ENCODE assay signal across 37 cellular contexts in the genomic region with DNA sequence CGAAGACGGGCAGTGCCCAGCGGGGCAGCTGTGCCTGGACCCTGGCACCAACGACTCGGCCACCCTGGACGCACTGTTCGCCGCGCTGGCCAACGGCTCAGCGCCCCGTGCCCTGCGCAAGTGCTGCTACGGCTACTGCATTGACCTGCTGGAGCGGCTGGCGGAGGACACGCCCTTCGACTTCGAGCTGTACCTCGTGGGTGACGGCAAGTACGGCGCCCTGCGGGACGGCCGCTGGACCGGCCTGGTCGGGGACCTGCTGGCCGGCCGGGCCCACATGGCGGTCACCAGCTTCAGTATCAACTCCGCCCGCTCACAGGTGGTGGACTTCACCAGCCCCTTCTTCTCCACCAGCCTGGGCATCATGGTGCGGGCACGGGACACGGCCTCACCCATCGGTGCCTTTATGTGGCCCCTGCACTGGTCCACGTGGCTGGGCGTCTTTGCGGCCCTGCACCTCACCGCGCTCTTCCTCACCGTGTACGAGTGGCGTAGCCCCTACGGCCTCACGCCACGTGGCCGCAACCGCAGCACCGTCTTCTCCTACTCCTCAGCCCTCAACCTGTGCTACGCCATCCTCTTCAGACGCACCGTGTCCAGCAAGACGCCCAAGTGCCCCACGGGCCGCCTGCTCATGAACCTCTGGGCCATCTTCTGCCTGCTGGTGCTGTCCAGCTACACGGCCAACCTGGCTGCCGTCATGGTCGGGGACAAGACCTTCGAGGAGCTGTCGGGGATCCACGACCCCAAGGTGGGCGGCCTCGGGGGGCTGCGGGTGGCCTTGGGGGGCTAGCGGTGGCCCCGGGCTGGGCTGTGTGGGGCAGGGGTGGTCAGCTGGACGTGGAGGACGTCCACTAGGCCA. TPM values are rescaled to one million over a fixed set of nuclear protein-coding genes. Genes with fewer than 3 reads are reported as not detected.
DNase-seq lines count a peak whose midpoint lies in the region; ATAC-seq, FAIRE-seq and TF ChIP-seq lines count a peak whose summit lies in the region.
"Had no signal": no experiment of that assay in that cellular context is flagged by ENCODE, and none has a peak within 500 bp of the region (broad histone marks: within the 10 kb centered on the region; RNA-seq: fewer than 3 reads in every experiment).

No MANE protein-coding gene starts in this region.

- WGBS in HepG2 (ENCODE audit: low lambda C conversion rate), result 73% methylated on average over 42 of the region's 70 CpGs
- WGBS in right lobe of liver (ENCODE audit: insufficient coverage, low coverage, low lambda C conversion rate, missing lambda C conversion rate), result 100% methylated on average over 1 of the region's 70 CpGs
- WGBS in endodermal cell (ENCODE audit: insufficient coverage in 1 of 2, insufficient read length in 1 of 2), 2 experiments, result 91 to 93% methylated on average over 33 to 70 of the region's 70 CpGs

- H3K27me3 Mint-ChIP-seq in endodermal cell (ENCODE audit: insufficient read depth), result peaks cover 17% of the 10 kb centered on the region

- intact Hi-C loops in HepG2 (cut with micrococcal nuclease; ENCODE audit: unreplicated experiment), result no loop called here
- intact Hi-C loops in right lobe of liver (cut with DNase I), result no loop called here

- DNase-seq in HepG2 (ENCODE audit: low spot score) (no peak), right lobe of liver (no peak), endodermal cell (no peak), Kasumi-1 (lab: John Stamatoyannopoulos, UW) (no peak)
- DNase-seq: activated CD4-positive, alpha-beta T cell treated with anti-CD3 and anti-CD28 coated beads, Interleukin-2, amount 50 U/mL, for 4 hours; activated CD4-positive, CD25-positive, alpha-beta regulatory T cell; activated effector memory CD4-positive, alpha-beta T cell treated with Interleukin-2 at 50 U/mL for 16 hours; anterior cingulate cortex; DMS153; lower lobe of right lung; MV-4-11; naive thymus-derived CD4-positive, alpha-beta T cell; NCI-H1436; NCI-H2081; NCI-H226; NCI-H526 treated with DMSO at 0.1 percent for 48 hours; nucleus accumbens; Right ventricle myocardium superior; stimulated activated CD4-positive, alpha-beta T cell treated with anti-CD3 and anti-CD28 coated beads, Interleukin-4, amount 100 ng/mL, for 24 hours; T-helper 17 cell; tibial artery had no signal

- H2AFZ ChIP-seq in HepG2 (ENCODE audit: low read length), result no peak overlapping the region
- H2AFZ ChIP-seq: hepatocyte had no signal

- no peak for TF ChIP-seq RAD21 in HepG2 (CRISPR knock-in tag; IDR thresholded peaks at IDR 0.05)

- no peaks in the 10 kb centered on the region for H3K9me3 ChIP-seq in HepG2 (ENCODE audit: low read length)
- no peaks in the 10 kb centered on the region for H3K9me3 ChIP-seq in right lobe of liver
- no peaks in the 10 kb centered on the region for H3K9me3 ChIP-seq in endodermal cell (ENCODE audit: control insufficient read depth, low read length)
- H3K9me3 ChIP-seq: BLaER1, breast epithelium, lower lobe of right lung, prostate gland, tibial artery had no signal

- H3K36me3 ChIP-seq in HepG2 (replicated peaks in 1 of 2; ENCODE audit: control insufficient read depth in 1 of 2, insufficient read depth in 2 of 2, low read length in 2 of 2) (no peaks in the 10 kb centered on the region; a peak in 1 of 5 replicates), right lobe of liver (peaks cover 0 to 8% (median 2%) of the 10 kb centered on the region in 4 donors), endodermal cell (ENCODE audit: control insufficient read depth, insufficient read depth, low read length) (no peaks in the 10 kb centered on the region)
- H3K36me3 ChIP-seq: breast epithelium had no signal

- POLR2A ChIA-PET in HepG2 (lab: Yijun Ruan, JAX), result no interaction called here

- no peaks in the 10 kb centered on the region for H4K20me1 ChIP-seq in HepG2 (ENCODE audit: insufficient read depth, low read length)

- H3K4me3 ChIP-seq in HepG2 (replicated peaks in 1 of 3; ENCODE audit: insufficient read depth in 1 of 3, low read depth in 2 of 3, low read length in 3 of 3) (no peak overlapping the region), right lobe of liver (no peak overlapping the region), endodermal cell (ENCODE audit: low read length) (no peak overlapping the region)
- H3K4me3 ChIP-seq: BLaER1, breast epithelium, hepatocyte, lower lobe of right lung, prostate gland, tibial artery had no signal

- H3K4me1 ChIP-seq in HepG2 (ENCODE audit: insufficient read depth, low read length) (peaks cover 22% of the 10 kb centered on the region), right lobe of liver (no peaks in the 10 kb centered on the region), endodermal cell (ENCODE audit: control insufficient read depth, insufficient read depth, low read length) (no peaks in the 10 kb centered on the region)
- H3K4me1 ChIP-seq: breast epithelium had no signal

- TF ChIP-seq POLR2A in HepG2 (IDR thresholded peaks at IDR 0.05; ENCODE audit: insufficient read depth in 1 of 2, low read depth in 2 of 2, low read length in 2 of 2) (no peak), right lobe of liver (IDR thresholded peaks at IDR 0.05) (no peak)

- no peaks in the 10 kb centered on the region for H3K79me2 ChIP-seq in HepG2 (ENCODE audit: insufficient read depth, low read length)
- H3K79me2 ChIP-seq: hepatocyte had no signal

- TF ChIP-seq EP300 in HepG2 (IDR thresholded peaks at IDR 0.05; ENCODE audit: low read depth in 2 of 2, low read length in 2 of 2), result no peak
- TF ChIP-seq EP300 in HepG2 (CRISPR knock-in tag; IDR thresholded peaks at IDR 0.05; ENCODE audit: borderline replicate concordance), result no peak

- TF ChIP-seq CTCF in HepG2 (CRISPR knock-in tag; IDR thresholded peaks at IDR 0.05), result no peak
- no peak for TF ChIP-seq CTCF in right lobe of liver (IDR thresholded peaks at IDR 0.05)
- TF ChIP-seq CTCF in endodermal cell (conservative IDR thresholded peaks at IDR 0.05), result no peak

- no peaks in the 10 kb centered on the region for H3K4me1 Mint-ChIP-seq in endodermal cell

- peak overlapping the region; percentile 27 for H3K27ac Mint-ChIP-seq in endodermal cell
- H3K27ac Mint-ChIP-seq: activated naive CD4-positive, alpha-beta T cell treated with anti-CD3 and anti-CD28 coated beads, Interleukin-2, amount 50 U/mL, for 72 hours; T-helper 17 cell had no signal

- H3K9ac ChIP-seq in HepG2 (ENCODE audit: insufficient read depth, low read depth, low read length) (no peak overlapping the region), endodermal cell (ENCODE audit: extremely low read depth, low read length, poor library complexity, severe bottlenecking) (no peak overlapping the region)
- H3K9ac ChIP-seq: BLaER1 had no signal

- CTCF ChIA-PET in HepG2 (lab: Yijun Ruan, JAX; ENCODE audit: low intra/inter-chr PET ratio, low total read pairs), result no interaction called here

- BruUV-seq in HepG2 (replicated peaks; lab: Mats Ljungman, UMichigan), result no TSS peak

- H3K4me2 ChIP-seq in HepG2 (ENCODE audit: low read depth, low read length), result no peak overlapping the region
- H3K4me2 ChIP-seq: BLaER1, hepatocyte had no signal

- peaks cover 8% of the 10 kb centered on the region for H3K9me3 Mint-ChIP-seq in endodermal cell
- H3K9me3 Mint-ChIP-seq: activated naive CD4-positive, alpha-beta T cell treated with anti-CD3 and anti-CD28 coated beads, Interleukin-2, amount 50 U/mL, for 72 hours had no signal

- no peak for FAIRE-seq in HepG2 (lab: Jason Lieb, UNC)
- FAIRE-seq: endothelial cell of umbilical vein, frontal cortex, TTC549 had no signal

- H3K4me3 Mint-ChIP-seq in endodermal cell, result no peak overlapping the region
- H3K4me3 Mint-ChIP-seq: naive thymus-derived CD4-positive, alpha-beta T cell; T-helper 17 cell had no signal

- in situ Hi-C loops in HepG2 (cut with HindIII; ENCODE audit: extremely low pct_ligation_motif_present, low pct_unique_long_range_greater_than_20kb), result no loop called here

- H3K36me3 Mint-ChIP-seq in endodermal cell (ENCODE audit: low read depth), result peaks cover 12% of the 10 kb centered on the region
- H3K36me3 Mint-ChIP-seq: activated naive CD4-positive, alpha-beta T cell treated with anti-CD3 and anti-CD28 coated beads, Interleukin-2, amount 50 U/mL, for 72 hours had no signal

- H3K27ac ChIP-seq in HepG2 (ENCODE audit: extremely low read length, insufficient read depth, low read length) (no peak overlapping the region), right lobe of liver (no peak overlapping the region), endodermal cell (ENCODE audit: low read depth, low read length) (no peak overlapping the region)
- H3K27ac ChIP-seq: BLaER1, breast epithelium, hepatocyte, lower lobe of right lung, prostate gland, tibial artery had no signal

- H3K27me3 ChIP-seq in HepG2 (ENCODE audit: control insufficient read depth in 1 of 2, insufficient read depth in 2 of 2, low read length in 2 of 2) (peaks cover 15 to 36% of the 10 kb centered on the region in 2 experiments), right lobe of liver (peaks cover 0 to 6% of the 10 kb centered on the region in 2 donors), endodermal cell (ENCODE audit: control insufficient read depth, insufficient read depth, low read length, poor library complexity, severe bottlenecking) (peaks cover 17% of the 10 kb centered on the region)

- ATAC-seq in HepG2 (no peak), right lobe of liver (no peak), GM21737 (IDR thresholded peaks at IDR 0.05; ENCODE audit: unreplicated experiment) (no peak)
- ATAC-seq: activated naive CD4-positive, alpha-beta T cell treated with anti-CD3 and anti-CD28 coated beads, Interleukin-2, amount 50 U/mL, for 72 hours; HCT116; lower lobe of right lung; naive thymus-derived CD4-positive, alpha-beta T cell; Panc1; sciatic nerve; SK-N-SH treated with all-trans-retinoic acid at 6 μM for 48 hours; T-helper 17 cell had no signal

RNA-seq across cellular contexts. Expression of gene GRIN3B, which starts 4.8 kb away (rescaled TPM):
- total RNA-seq in HepG2 (2016; rRNA removed; fragmentation: Illumina TruSeq; extraction: Trizol) (0.07 TPM in 1 of 2 replicates, not detected in the other), right lobe of liver (under 1 TPM in 1 of 6 experiments, not detected in 5; 0.06 TPM), endodermal cell (1 to 10 TPM; 2.0 TPM)
- not detected in 2 replicates for total RNA-seq in HepG2 (2016; cell fraction: cytosol; rRNA removed; fragmentation: Illumina TruSeq; extraction: Trizol; ENCODE audit: low read depth)
- total RNA-seq in HepG2 (2016; cell fraction: insoluble cytoplasmic fraction; rRNA removed; fragmentation: Illumina TruSeq; extraction: Trizol), result 0.17 TPM in 1 of 2 replicates, not detected in the other
- not detected in 2 replicates for total RNA-seq in HepG2 (2016; cell fraction: membrane; rRNA removed; fragmentation: Illumina TruSeq; extraction: Trizol)
- total RNA-seq in HepG2 (2016; cell fraction: nucleus; rRNA removed; fragmentation: Illumina TruSeq; extraction: Trizol), result 0.28 TPM in 1 of 2 replicates, not detected in the other
- polyA plus RNA-seq in HepG2 (2011; rRNA removed), result 0.20 and 0.34 TPM in 2 replicates
- polyA plus RNA-seq in HepG2 (2011; cell fraction: cytosol; rRNA removed), result 0.15 and 0.47 TPM in 2 replicates
- 2.8 and 7.1 TPM in 2 replicates for polyA plus RNA-seq in HepG2 (2011; cell fraction: nucleus; rRNA removed)
- 0.23 and 0.28 TPM in 2 replicates for polyA plus RNA-seq in HepG2 (2012)
- polyA plus RNA-seq in HepG2 (2016; cell fraction: cytosol; fragmentation: Illumina TruSeq; extraction: Trizol; ENCODE audit: low read depth), result not detected in 2 replicates
- not detected in 2 replicates for polyA plus RNA-seq in HepG2 (2016; cell fraction: insoluble cytoplasmic fraction; fragmentation: Illumina TruSeq; extraction: Trizol; ENCODE audit: low read depth)
- not detected in 2 replicates for polyA plus RNA-seq in HepG2 (2016; cell fraction: membrane; fragmentation: Illumina TruSeq; extraction: Trizol; ENCODE audit: low read depth)
- polyA plus RNA-seq in HepG2 (2016; cell fraction: nucleus; fragmentation: Illumina TruSeq; extraction: Trizol; ENCODE audit: insufficient read depth, low read depth), result 0.27 and 0.38 TPM in 2 replicates
- polyA minus RNA-seq in HepG2 (2011; rRNA and poly(A)+ RNA removed; ENCODE audit: low replicate concordance), result 0.42 TPM in 1 of 2 replicates, not detected in the other
- not detected in 2 replicates for polyA minus RNA-seq in HepG2 (2011; cell fraction: cytosol; rRNA and poly(A)+ RNA removed)
- 0.13 and 0.37 TPM in 2 replicates for polyA minus RNA-seq in HepG2 (2011; cell fraction: nucleus; rRNA and poly(A)+ RNA removed)
- polyA plus RNA-seq in endodermal cell (2013, experiment 1 of 2), result 0.85 TPM
- 0.50 TPM for polyA plus RNA-seq in endodermal cell (2013, experiment 2 of 2)
- total RNA-seq: Right ventricle myocardium superior, sciatic nerve had no signal
- polyA plus RNA-seq: naive thymus-derived CD4-positive, alpha-beta T cell had no signal

RNA-seq across cellular contexts. Expression of gene TMEM259, which starts 15.9 kb away (rescaled TPM):
- total RNA-seq in HepG2 (2016; rRNA removed; fragmentation: Illumina TruSeq; extraction: Trizol) (20.5 and 64.7 TPM in 2 replicates), right lobe of liver (100 to 1,000 TPM in 2 of 6 experiments, 10 to 100 TPM in 4; 82.6 to 180 (median 93.2) TPM), endodermal cell (100 to 1,000 TPM; 157 to 176 TPM)
- total RNA-seq in HepG2 (2016; cell fraction: cytosol; rRNA removed; fragmentation: Illumina TruSeq; extraction: Trizol; ENCODE audit: low read depth), result 30.1 and 37.5 TPM in 2 replicates
- total RNA-seq in HepG2 (2016; cell fraction: insoluble cytoplasmic fraction; rRNA removed; fragmentation: Illumina TruSeq; extraction: Trizol), result 17.1 and 68.9 TPM in 2 replicates
- total RNA-seq in HepG2 (2016; cell fraction: membrane; rRNA removed; fragmentation: Illumina TruSeq; extraction: Trizol), result 50.5 and 59.4 TPM in 2 replicates
- 58.0 and 76.3 TPM in 2 replicates for total RNA-seq in HepG2 (2016; cell fraction: nucleus; rRNA removed; fragmentation: Illumina TruSeq; extraction: Trizol)
- polyA plus RNA-seq in HepG2 (2011; rRNA removed), result 164 and 232 TPM in 2 replicates
- polyA plus RNA-seq in HepG2 (2011; cell fraction: cytosol; rRNA removed), result 108 and 161 TPM in 2 replicates
- polyA plus RNA-seq in HepG2 (2011; cell fraction: nucleus; rRNA removed), result 1,157 and 1,454 TPM in 2 replicates
- polyA plus RNA-seq in HepG2 (2012), result 55.1 and 79.6 TPM in 2 replicates
- polyA plus RNA-seq in HepG2 (2016; cell fraction: cytosol; fragmentation: Illumina TruSeq; extraction: Trizol; ENCODE audit: low read depth), result 28.3 and 31.6 TPM in 2 replicates
- 28.7 and 28.8 TPM in 2 replicates for polyA plus RNA-seq in HepG2 (2016; cell fraction: insoluble cytoplasmic fraction; fragmentation: Illumina TruSeq; extraction: Trizol; ENCODE audit: low read depth)
- 47.1 and 48.7 TPM in 2 replicates for polyA plus RNA-seq in HepG2 (2016; cell fraction: membrane; fragmentation: Illumina TruSeq; extraction: Trizol; ENCODE audit: low read depth)
- 234 and 238 TPM in 2 replicates for polyA plus RNA-seq in HepG2 (2016; cell fraction: nucleus; fragmentation: Illumina TruSeq; extraction: Trizol; ENCODE audit: insufficient read depth, low read depth)
- polyA minus RNA-seq in HepG2 (2011; rRNA and poly(A)+ RNA removed; ENCODE audit: low replicate concordance), result 129 and 199 TPM in 2 replicates
- polyA minus RNA-seq in HepG2 (2011; cell fraction: cytosol; rRNA and poly(A)+ RNA removed), result 47.6 and 51.1 TPM in 2 replicates
- polyA minus RNA-seq in HepG2 (2011; cell fraction: nucleus; rRNA and poly(A)+ RNA removed), result 58.8 and 65.8 TPM in 2 replicates
- polyA plus RNA-seq in endodermal cell (2013, experiment 1 of 2), result 146 TPM
- polyA plus RNA-seq in endodermal cell (2013, experiment 2 of 2), result 122 TPM

RNA-seq across cellular contexts. Expression of gene RNU6-2, which starts 16.3 kb away (rescaled TPM):
- total RNA-seq in HepG2 (2016; rRNA removed; fragmentation: Illumina TruSeq; extraction: Trizol) (under 0.01 TPM in 1 of 2 replicates, not detected in the other), right lobe of liver (not detected), endodermal cell (not detected)
- under 0.01 TPM in 2 replicates for total RNA-seq in HepG2 (2016; cell fraction: cytosol; rRNA removed; fragmentation: Illumina TruSeq; extraction: Trizol; ENCODE audit: low read depth)
- under 0.01 TPM in 1 of 2 replicates, not detected in the other for total RNA-seq in HepG2 (2016; cell fraction: insoluble cytoplasmic fraction; rRNA removed; fragmentation: Illumina TruSeq; extraction: Trizol)
- total RNA-seq in HepG2 (2016; cell fraction: membrane; rRNA removed; fragmentation: Illumina TruSeq; extraction: Trizol), result under 0.01 TPM in 1 of 2 replicates, not detected in the other
- not detected in 2 replicates for total RNA-seq in HepG2 (2016; cell fraction: nucleus; rRNA removed; fragmentation: Illumina TruSeq; extraction: Trizol)
- polyA plus RNA-seq in HepG2 (2011; rRNA removed), result not detected in 2 replicates
- not detected in 2 replicates for polyA plus RNA-seq in HepG2 (2011; cell fraction: cytosol; rRNA removed)
- polyA plus RNA-seq in HepG2 (2011; cell fraction: nucleus; rRNA removed), result not detected in 2 replicates
- not detected in 2 replicates for polyA plus RNA-seq in HepG2 (2012)
- not detected in 2 replicates for polyA plus RNA-seq in HepG2 (2016; cell fraction: cytosol; fragmentation: Illumina TruSeq; extraction: Trizol; ENCODE audit: low read depth)
- not detected in 2 replicates for polyA plus RNA-seq in HepG2 (2016; cell fraction: insoluble cytoplasmic fraction; fragmentation: Illumina TruSeq; extraction: Trizol; ENCODE audit: low read depth)
- polyA plus RNA-seq in HepG2 (2016; cell fraction: membrane; fragmentation: Illumina TruSeq; extraction: Trizol; ENCODE audit: low read depth), result not detected in 2 replicates
- polyA plus RNA-seq in HepG2 (2016; cell fraction: nucleus; fragmentation: Illumina TruSeq; extraction: Trizol; ENCODE audit: insufficient read depth, low read depth), result not detected in 2 replicates
- under 0.01 TPM in 1 of 2 replicates, not detected in the other for polyA minus RNA-seq in HepG2 (2011; rRNA and poly(A)+ RNA removed; ENCODE audit: low replicate concordance)
- polyA minus RNA-seq in HepG2 (2011; cell fraction: cytosol; rRNA and poly(A)+ RNA removed), result under 0.01 TPM in 1 of 2 replicates, not detected in the other
- polyA minus RNA-seq in HepG2 (2011; cell fraction: nucleus; rRNA and poly(A)+ RNA removed), result not detected in 2 replicates
- under 0.01 TPM for polyA plus RNA-seq in endodermal cell (2013, experiment 1 of 2)
- polyA plus RNA-seq in endodermal cell (2013, experiment 2 of 2), result under 0.01 TPM
- total RNA-seq: activated naive CD4-positive, alpha-beta T cell treated with anti-CD3 and anti-CD28 coated beads, Interleukin-2, amount 50 U/mL, for 72 hours; breast epithelium; chondrocyte; endothelial cell of umbilical vein; frontal cortex; G401; hepatocyte; lower lobe of right lung; naive thymus-derived CD4-positive, alpha-beta T cell; prostate gland; Right ventricle myocardium superior; sciatic nerve; T-helper 17 cell had no signal
- polyA plus RNA-seq: AG04450; endothelial cell of umbilical vein; hepatocyte; naive thymus-derived CD4-positive, alpha-beta T cell had no signal

RNA-seq across cellular contexts. Expression of gene WDR18, which starts 20.9 kb away (rescaled TPM):
- total RNA-seq in HepG2 (2016; rRNA removed; fragmentation: Illumina TruSeq; extraction: Trizol), result 47.6 and 49.7 TPM in 2 replicates
- total RNA-seq in HepG2 (2016; cell fraction: cytosol; rRNA removed; fragmentation: Illumina TruSeq; extraction: Trizol; ENCODE audit: low read depth), result 26.1 and 29.1 TPM in 2 replicates
- total RNA-seq in HepG2 (2016; cell fraction: insoluble cytoplasmic fraction; rRNA removed; fragmentation: Illumina TruSeq; extraction: Trizol), result 48.0 and 48.9 TPM in 2 replicates
- 31.0 and 31.9 TPM in 2 replicates for total RNA-seq in HepG2 (2016; cell fraction: membrane; rRNA removed; fragmentation: Illumina TruSeq; extraction: Trizol)
- 29.6 and 30.6 TPM in 2 replicates for total RNA-seq in HepG2 (2016; cell fraction: nucleus; rRNA removed; fragmentation: Illumina TruSeq; extraction: Trizol)
- polyA plus RNA-seq in HepG2 (2011; rRNA removed), result 36.4 and 44.6 TPM in 2 replicates
- 25.5 and 56.5 TPM in 2 replicates for polyA plus RNA-seq in HepG2 (2011; cell fraction: cytosol; rRNA removed)
- 182 and 212 TPM in 2 replicates for polyA plus RNA-seq in HepG2 (2011; cell fraction: nucleus; rRNA removed)
- 32.8 and 36.1 TPM in 2 replicates for polyA plus RNA-seq in HepG2 (2012)
- 33.6 and 34.5 TPM in 2 replicates for polyA plus RNA-seq in HepG2 (2016; cell fraction: cytosol; fragmentation: Illumina TruSeq; extraction: Trizol; ENCODE audit: low read depth)
- polyA plus RNA-seq in HepG2 (2016; cell fraction: insoluble cytoplasmic fraction; fragmentation: Illumina TruSeq; extraction: Trizol; ENCODE audit: low read depth), result 54.6 and 65.2 TPM in 2 replicates
- 27.0 and 27.2 TPM in 2 replicates for polyA plus RNA-seq in HepG2 (2016; cell fraction: membrane; fragmentation: Illumina TruSeq; extraction: Trizol; ENCODE audit: low read depth)
- 69.0 and 72.3 TPM in 2 replicates for polyA plus RNA-seq in HepG2 (2016; cell fraction: nucleus; fragmentation: Illumina TruSeq; extraction: Trizol; ENCODE audit: insufficient read depth, low read depth)
- 59.9 and 104 TPM in 2 replicates for polyA minus RNA-seq in HepG2 (2011; rRNA and poly(A)+ RNA removed; ENCODE audit: low replicate concordance)
- 40.3 and 49.5 TPM in 2 replicates for polyA minus RNA-seq in HepG2 (2011; cell fraction: cytosol; rRNA and poly(A)+ RNA removed)
- polyA minus RNA-seq in HepG2 (2011; cell fraction: nucleus; rRNA and poly(A)+ RNA removed), result 29.6 and 30.8 TPM in 2 replicates
- total RNA-seq in right lobe of liver, result 10 to 100 TPM; 19.0 to 56.2 (median 29.7) TPM
- total RNA-seq in endodermal cell, result 10 to 100 TPM; 68.6 to 85.6 TPM
- 59.4 TPM for polyA plus RNA-seq in endodermal cell (2013, experiment 1 of 2)
- polyA plus RNA-seq in endodermal cell (2013, experiment 2 of 2), result 62.7 TPM

RNA-seq across cellular contexts. Expression of gene CNN2, which starts 21.4 kb away (rescaled TPM):
- total RNA-seq in HepG2 (2016; rRNA removed; fragmentation: Illumina TruSeq; extraction: Trizol), result 70.0 and 84.5 TPM in 2 replicates
- 29.8 and 31.9 TPM in 2 replicates for total RNA-seq in HepG2 (2016; cell fraction: cytosol; rRNA removed; fragmentation: Illumina TruSeq; extraction: Trizol; ENCODE audit: low read depth)
- 66.1 and 74.6 TPM in 2 replicates for total RNA-seq in HepG2 (2016; cell fraction: insoluble cytoplasmic fraction; rRNA removed; fragmentation: Illumina TruSeq; extraction: Trizol)
- 70.9 and 77.3 TPM in 2 replicates for total RNA-seq in HepG2 (2016; cell fraction: membrane; rRNA removed; fragmentation: Illumina TruSeq; extraction: Trizol)
- total RNA-seq in HepG2 (2016; cell fraction: nucleus; rRNA removed; fragmentation: Illumina TruSeq; extraction: Trizol), result 37.1 and 39.3 TPM in 2 replicates
- polyA plus RNA-seq in HepG2 (2011; rRNA removed), result 58.1 and 63.6 TPM in 2 replicates
- polyA plus RNA-seq in HepG2 (2011; cell fraction: cytosol; rRNA removed), result 71.9 and 76.4 TPM in 2 replicates
- polyA plus RNA-seq in HepG2 (2011; cell fraction: nucleus; rRNA removed), result 59.2 and 73.6 TPM in 2 replicates
- polyA plus RNA-seq in HepG2 (2012), result 37.6 and 46.6 TPM in 2 replicates
- polyA plus RNA-seq in HepG2 (2016; cell fraction: cytosol; fragmentation: Illumina TruSeq; extraction: Trizol; ENCODE audit: low read depth), result 36.8 and 41.0 TPM in 2 replicates
- 82.0 and 114 TPM in 2 replicates for polyA plus RNA-seq in HepG2 (2016; cell fraction: insoluble cytoplasmic fraction; fragmentation: Illumina TruSeq; extraction: Trizol; ENCODE audit: low read depth)
- 75.2 and 79.7 TPM in 2 replicates for polyA plus RNA-seq in HepG2 (2016; cell fraction: membrane; fragmentation: Illumina TruSeq; extraction: Trizol; ENCODE audit: low read depth)
- polyA plus RNA-seq in HepG2 (2016; cell fraction: nucleus; fragmentation: Illumina TruSeq; extraction: Trizol; ENCODE audit: insufficient read depth, low read depth), result 90.2 and 93.1 TPM in 2 replicates
- 84.2 and 138 TPM in 2 replicates for polyA minus RNA-seq in HepG2 (2011; rRNA and poly(A)+ RNA removed; ENCODE audit: low replicate concordance)
- 122 and 138 TPM in 2 replicates for polyA minus RNA-seq in HepG2 (2011; cell fraction: cytosol; rRNA and poly(A)+ RNA removed)
- 21.5 and 28.6 TPM in 2 replicates for polyA minus RNA-seq in HepG2 (2011; cell fraction: nucleus; rRNA and poly(A)+ RNA removed)
- total RNA-seq in right lobe of liver, result 10 to 100 TPM; 16.4 to 53.8 (median 22.2) TPM
- 100 to 1,000 TPM; 426 to 469 TPM for total RNA-seq in endodermal cell
- polyA plus RNA-seq in endodermal cell (2013, experiment 1 of 2), result 225 TPM
- 200 TPM for polyA plus RNA-seq in endodermal cell (2013, experiment 2 of 2)
